Comparison of ENCODE assay signal across 28 cellular contexts in the genomic region with DNA sequence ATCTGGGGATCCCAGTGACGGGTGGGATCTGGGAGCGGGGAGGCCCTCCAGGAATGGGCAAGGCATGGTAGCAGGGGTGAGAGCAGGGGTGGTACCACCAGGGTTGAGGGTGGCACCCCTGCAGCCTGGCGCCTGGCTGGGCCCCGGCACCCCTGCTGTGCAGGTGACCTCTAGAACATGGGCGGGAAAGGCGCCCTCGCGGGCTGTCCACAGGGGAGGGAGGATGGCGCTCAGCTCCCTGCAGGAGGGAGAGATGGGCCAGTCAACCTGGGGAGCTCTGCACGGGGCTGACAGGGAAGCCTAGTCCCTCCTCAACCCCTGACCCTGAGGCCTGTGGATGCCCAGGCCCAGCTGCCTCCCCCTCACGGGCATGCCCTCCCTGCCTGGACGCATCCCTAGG.
"Had no signal": no experiment of that assay in that cellular context is flagged by ENCODE, and none has a peak within 500 bp of the region (broad histone marks: within the 10 kb centered on the region; RNA-seq: fewer than 3 reads in every experiment).

No MANE protein-coding gene starts in this region.

- H3K36me3 ChIP-seq: ascending aorta had no signal

- H3K27ac ChIP-seq: ascending aorta, body of pancreas, PC-9 had no signal

- FAIRE-seq: bronchial epithelial cell had no signal

- H3K4me3 ChIP-seq: ascending aorta, body of pancreas, PC-9 had no signal

- H3K36me3 Mint-ChIP-seq: activated CD8-positive, alpha-beta memory T cell treated with anti-CD3 and anti-CD28 coated beads, Interleukin-2, amount 10 ng/mL, durations not matched to agents 7 days and 5 days; activated naive CD4-positive, alpha-beta T cell treated with anti-CD3 and anti-CD28 coated beads, Interleukin-2, amount 50 U/mL, for 24 hours; WTC11 had no signal

- ATAC-seq: activated CD8-positive, alpha-beta memory T cell treated with anti-CD3 and anti-CD28 coated beads, Interleukin-2, amount 10 ng/mL, durations not matched to agents 7 days and 5 days; body of pancreas; T-helper 17 cell; WTC11 had no signal

- DNase-seq: activated CD4-positive, alpha-beta T cell treated with anti-CD3 and anti-CD28 coated beads, Interleukin-2, amount 10 ng/mL, durations not matched to agents 24 days and 14 days; activated CD4-positive, alpha-beta T cell treated with anti-CD3 and anti-CD28 coated beads, Interleukin-2, amount 50 U/mL, for 48 hours; activated CD4-positive, CD25-positive, alpha-beta regulatory T cell treated with anti-CD3 and anti-CD28 coated beads, Interleukin-2, amount 50 U/mL, for 72 hours; activated CD8-positive, alpha-beta memory T cell treated with anti-CD3 and anti-CD28 coated beads, Interleukin-2, amount 10 ng/mL, durations not matched to agents 7 days and 5 days; activated effector memory CD4-positive, alpha-beta T cell treated with Interleukin-2 at 50 U/mL for 16 hours; activated naive CD4-positive, alpha-beta T cell; activated naive CD8-positive, alpha-beta T cell treated with anti-CD3 and anti-CD28 coated beads, Interleukin-2, amount 50 U/mL, for 24 hours; activated T-cell treated with anti-CD3 and anti-CD28 coated beads, Interleukin-2, amount 50 U/mL, for 24 hours; amniotic stem cell; body of pancreas; central memory CD4-positive, alpha-beta T cell; IMR-90; Kasumi-1; KBM-7; NCI-H1105 treated with DMSO at 0.1 percent for 48 hours; NCI-H1694; NCI-H2029; NCI-H2107; NCI-H510A treated with DMSO at 0.1 percent for 48 hours; PC-9; SHP77 treated with DMSO at 0.1 percent for 48 hours; T-helper 17 cell; T-helper 9 cell had no signal

- H3K4me2 ChIP-seq: PC-9 had no signal

- H3K9me3 ChIP-seq: ascending aorta, body of pancreas had no signal

- H3K4me1 ChIP-seq: ascending aorta had no signal

- H3K27ac Mint-ChIP-seq: activated CD4-positive, alpha-beta T cell treated with anti-CD3 and anti-CD28 coated beads, Interleukin-2, amount 10 ng/mL, durations not matched to agents 24 days and 14 days; activated CD8-positive, alpha-beta memory T cell treated with anti-CD3 and anti-CD28 coated beads, Interleukin-2, amount 10 ng/mL, durations not matched to agents 7 days and 5 days; activated naive CD4-positive, alpha-beta T cell treated with anti-CD3 and anti-CD28 coated beads, Interleukin-2, amount 50 U/mL, for 24 hours; activated naive CD8-positive, alpha-beta T cell treated with anti-CD3 and anti-CD28 coated beads, Interleukin-2, amount 50 U/mL, for 24 hours; activated T-cell treated with anti-CD3 and anti-CD28 coated beads, Interleukin-2, amount 50 U/mL, for 24 hours; activated T-helper 1 cell treated with anti-CD3 and anti-CD28 coated beads, Interleukin-12 subunit alpha, Interleukin-12 subunit beta, Interleukin-2, Interleukin-4 antibody, amounts not matched to agents 30 ng/mL and 10 ng/mL and 1 ng/mL, durations not matched to agents 14 hours and 24 hours and 36 hours; T-helper 17 cell; WTC11 had no signal

- H3K4me3 Mint-ChIP-seq: activated CD4-positive, alpha-beta T cell treated with anti-CD3 and anti-CD28 coated beads, Interleukin-2, amount 10 ng/mL, durations not matched to agents 24 days and 14 days; activated CD8-positive, alpha-beta memory T cell treated with anti-CD3 and anti-CD28 coated beads, Interleukin-2, amount 10 ng/mL, durations not matched to agents 7 days and 5 days; activated naive CD4-positive, alpha-beta T cell treated with anti-CD3 and anti-CD28 coated beads, Interleukin-2, amount 50 U/mL, for 24 hours; activated naive CD8-positive, alpha-beta T cell treated with anti-CD3 and anti-CD28 coated beads, Interleukin-2, amount 50 U/mL, for 24 hours; activated T-cell treated with anti-CD3 and anti-CD28 coated beads, Interleukin-2, amount 50 U/mL, for 24 hours; activated T-helper 1 cell treated with anti-CD3 and anti-CD28 coated beads, Interleukin-12 subunit alpha, Interleukin-12 subunit beta, Interleukin-2, Interleukin-4 antibody, amounts not matched to agents 30 ng/mL and 10 ng/mL and 1 ng/mL, durations not matched to agents 14 hours and 24 hours and 36 hours; T-helper 17 cell; WTC11 had no signal

- H3K4me1 Mint-ChIP-seq: activated naive CD8-positive, alpha-beta T cell treated with anti-CD3 and anti-CD28 coated beads, Interleukin-2, amount 50 U/mL, for 24 hours had no signal

- H3K9me3 Mint-ChIP-seq: activated CD4-positive, alpha-beta T cell treated with anti-CD3 and anti-CD28 coated beads, Interleukin-2, amount 10 ng/mL, durations not matched to agents 24 days and 14 days; activated naive CD4-positive, alpha-beta T cell treated with anti-CD3 and anti-CD28 coated beads, Interleukin-2, amount 50 U/mL, for 24 hours; activated naive CD8-positive, alpha-beta T cell treated with anti-CD3 and anti-CD28 coated beads, Interleukin-2, amount 50 U/mL, for 24 hours; activated T-cell treated with anti-CD3 and anti-CD28 coated beads, Interleukin-2, amount 50 U/mL, for 24 hours; WTC11 had no signal
